Comparison of ENCODE assay signal across 29 cellular contexts in genomic region chr11:11602011-11602410, GRCh38.
"Had no signal": no experiment of that assay in that cellular context is flagged by ENCODE, and none has a peak within 500 bp of the region (broad histone marks: within the 10 kb centered on the region; RNA-seq: fewer than 3 reads in every experiment).

No MANE protein-coding gene starts in this region.

- H3K4me1 Mint-ChIP-seq: activated CD8-positive, alpha-beta memory T cell treated with anti-CD3 and anti-CD28 coated beads, Interleukin-2, amount 10 ng/mL, durations not matched to agents 7 days and 5 days; activated naive CD8-positive, alpha-beta T cell treated with anti-CD3 and anti-CD28 coated beads, Interleukin-2, amount 10 ng/mL, durations not matched to agents 7 days and 5 days had no signal

- H3K36me3 Mint-ChIP-seq: activated CD4-positive, alpha-beta memory T cell treated with anti-CD3 and anti-CD28 coated beads for 36 hours; activated CD8-positive, alpha-beta memory T cell treated with anti-CD3 and anti-CD28 coated beads, Interleukin-2, amount 10 ng/mL, durations not matched to agents 7 days and 5 days; activated naive CD8-positive, alpha-beta T cell treated with anti-CD3 and anti-CD28 coated beads, Interleukin-2, amount 10 ng/mL, durations not matched to agents 7 days and 5 days; WTC11 had no signal

- DNase-seq: activated CD4-positive, alpha-beta memory T cell treated with anti-CD3 and anti-CD28 coated beads for 36 hours; activated CD4-positive, alpha-beta T cell treated with anti-CD3 and anti-CD28 coated beads for 1 hour; activated CD4-positive, alpha-beta T cell treated with anti-CD3 and anti-CD28 coated beads for 48 hours; activated CD8-positive, alpha-beta memory T cell treated with anti-CD3 and anti-CD28 coated beads, Interleukin-2, amount 10 ng/mL, durations not matched to agents 7 days and 5 days; activated CD8-positive, alpha-beta memory T cell treated with anti-CD3 and anti-CD28 coated beads, Interleukin-2, amount 50 U/mL, for 4 hours; activated CD8-positive, alpha-beta T cell treated with anti-CD3 and anti-CD28 coated beads, Interleukin-2, amount 10 ng/mL, durations not matched to agents 7 days and 5 days; activated effector memory CD4-positive, alpha-beta T cell treated with anti-CD3 and anti-CD28 coated beads, Interleukin-2, amount 50 U/mL, for 16 hours; activated naive CD4-positive, alpha-beta T cell treated with anti-CD3 and anti-CD28 coated beads for 36 hours; activated naive CD8-positive, alpha-beta T cell treated with anti-CD3 and anti-CD28 coated beads, Interleukin-2, amount 10 ng/mL, durations not matched to agents 7 days and 5 days; activated T-cell treated with anti-CD3 and anti-CD28 coated beads, Interleukin-2, amount 50 U/mL, for 1 hour; activated T-cell treated with anti-CD3 and anti-CD28 coated beads, Interleukin-2, amount 50 U/mL, for 48 hours; central memory CD4-positive, alpha-beta T cell; cerebellar nuclear complex; colonic mucosa; effector CD8-positive, alpha-beta T cell; foreskin melanocyte; T-helper 2 cell had no signal

- ATAC-seq: activated CD8-positive, alpha-beta memory T cell treated with anti-CD3 and anti-CD28 coated beads, Interleukin-2, amount 10 ng/mL, durations not matched to agents 7 days and 5 days; activated CD8-positive, alpha-beta T cell treated with anti-CD3 and anti-CD28 coated beads, Interleukin-2, amount 10 ng/mL, durations not matched to agents 7 days and 5 days; activated naive CD4-positive, alpha-beta T cell treated with anti-CD3 and anti-CD28 coated beads, Interleukin-2, amount 50 U/mL, for 72 hours; esophagus mucosa; gastroesophageal sphincter; SK-N-SH treated with all-trans-retinoic acid at 6 μM for 48 hours; WTC11 had no signal

- H3K4me3 ChIP-seq: ascending aorta, breast epithelium, cardiac muscle cell, colonic mucosa, gastroesophageal sphincter had no signal

- H3K9me3 Mint-ChIP-seq: activated CD4-positive, alpha-beta memory T cell treated with anti-CD3 and anti-CD28 coated beads for 36 hours; activated naive CD8-positive, alpha-beta T cell treated with anti-CD3 and anti-CD28 coated beads, Interleukin-2, amount 10 ng/mL, durations not matched to agents 7 days and 5 days; activated T-helper 1 cell treated with anti-CD3 and anti-CD28 coated beads, Interleukin-12 subunit alpha, Interleukin-12 subunit beta, Interleukin-2, Interleukin-4 antibody, amounts not matched to agents 30 ng/mL and 10 ng/mL and 1 ng/mL, durations not matched to agents 14 hours and 24 hours and 36 hours; activated T-helper 2 cell treated with anti-CD3 and anti-CD28 coated beads, Interferon-gamma antibody, Interleukin-2, Interleukin-4, amounts not matched to agents 10 μg/mL and 5 μg/mL and 100 μg/mL, durations not matched to agents 14 hours and 24 hours and 36 hours had no signal

- H3K4me1 ChIP-seq: ascending aorta, breast epithelium, colonic mucosa, gastroesophageal sphincter had no signal

- H3K27ac ChIP-seq: ascending aorta, breast epithelium, cardiac muscle cell, colonic mucosa, gastroesophageal sphincter, VCaP had no signal

- H3K27ac Mint-ChIP-seq: activated CD4-positive, alpha-beta memory T cell treated with anti-CD3 and anti-CD28 coated beads for 36 hours; activated CD8-positive, alpha-beta memory T cell treated with anti-CD3 and anti-CD28 coated beads, Interleukin-2, amount 10 ng/mL, durations not matched to agents 7 days and 5 days; activated CD8-positive, alpha-beta T cell treated with anti-CD3 and anti-CD28 coated beads, Interleukin-2, amount 10 ng/mL, durations not matched to agents 7 days and 5 days; activated naive CD4-positive, alpha-beta T cell treated with anti-CD3 and anti-CD28 coated beads for 36 hours; activated naive CD4-positive, alpha-beta T cell treated with anti-CD3 and anti-CD28 coated beads, Interleukin-2, amount 50 U/mL, for 72 hours; activated naive CD8-positive, alpha-beta T cell treated with anti-CD3 and anti-CD28 coated beads, Interleukin-2, amount 10 ng/mL, durations not matched to agents 7 days and 5 days; activated T-helper 1 cell treated with anti-CD3 and anti-CD28 coated beads, Interleukin-12 subunit alpha, Interleukin-12 subunit beta, Interleukin-2, Interleukin-4 antibody, amounts not matched to agents 30 ng/mL and 10 ng/mL and 1 ng/mL, durations not matched to agents 14 hours and 24 hours and 36 hours; activated T-helper 2 cell treated with anti-CD3 and anti-CD28 coated beads, Interferon-gamma antibody, Interleukin-2, Interleukin-4, amounts not matched to agents 10 μg/mL and 5 μg/mL and 100 μg/mL, durations not matched to agents 14 hours and 24 hours and 36 hours; brain; WTC11 had no signal

- H3K4me3 Mint-ChIP-seq: activated CD4-positive, alpha-beta memory T cell treated with anti-CD3 and anti-CD28 coated beads for 36 hours; activated CD8-positive, alpha-beta memory T cell treated with anti-CD3 and anti-CD28 coated beads, Interleukin-2, amount 10 ng/mL, durations not matched to agents 7 days and 5 days; activated CD8-positive, alpha-beta T cell treated with anti-CD3 and anti-CD28 coated beads, Interleukin-2, amount 10 ng/mL, durations not matched to agents 7 days and 5 days; activated naive CD4-positive, alpha-beta T cell treated with anti-CD3 and anti-CD28 coated beads for 36 hours; activated naive CD8-positive, alpha-beta T cell treated with anti-CD3 and anti-CD28 coated beads, Interleukin-2, amount 10 ng/mL, durations not matched to agents 7 days and 5 days; activated T-helper 1 cell treated with anti-CD3 and anti-CD28 coated beads, Interleukin-12 subunit alpha, Interleukin-12 subunit beta, Interleukin-2, Interleukin-4 antibody, amounts not matched to agents 30 ng/mL and 10 ng/mL and 1 ng/mL, durations not matched to agents 14 hours and 24 hours and 36 hours; brain; WTC11 had no signal

- H3K36me3 ChIP-seq: ascending aorta, breast epithelium, cardiac muscle cell, colonic mucosa, gastroesophageal sphincter had no signal

- H3K27me3 ChIP-seq: ascending aorta, breast epithelium, colonic mucosa, gastroesophageal sphincter had no signal

- H3K9me3 ChIP-seq: ascending aorta, breast epithelium, colonic mucosa, gastroesophageal sphincter had no signal
